ENCODE assay signal across 8 cellular contexts in genomic region chr11:123640677-123641494, GRCh38. TPM values are rescaled to one million over a fixed set of nuclear protein-coding genes. Genes with fewer than 3 reads are reported as not detected.
A peak's percentile ranks its signal among the peaks of the same experiment; 100 is the strongest.
DNase-seq lines count a peak whose midpoint lies in the region; ATAC-seq and TF ChIP-seq lines count a peak whose summit lies in the region.

No MANE protein-coding gene starts in this region.

- H3K4me3 Mint-ChIP-seq in stimulated activated naive CD8-positive, alpha-beta T cell treated with anti-CD3 and anti-CD28 coated beads, Interleukin-15, amount 100 ng/mL, for 72 hours = no peak overlapping the region

- H3K27me3 Mint-ChIP-seq in stimulated activated naive CD8-positive, alpha-beta T cell treated with anti-CD3 and anti-CD28 coated beads, Interleukin-15, amount 100 ng/mL, for 72 hours = peaks cover 37% of the 10 kb centered on the region

- peak; percentile 86 for ATAC-seq in stimulated activated naive CD8-positive, alpha-beta T cell treated with anti-CD3 and anti-CD28 coated beads, Interleukin-15, amount 100 ng/mL, for 72 hours
- ATAC-seq in HG03565 (IDR thresholded peaks at IDR 0.05; ENCODE audit: unreplicated experiment) = no peak

- TF ChIP-seq CTCF in choroid plexus epithelial cell (conservative IDR thresholded peaks at IDR 0.05; ENCODE audit: low read depth, low read length) = peak; percentile 92

- no peak overlapping the region for H3K27ac Mint-ChIP-seq in stimulated activated naive CD8-positive, alpha-beta T cell treated with anti-CD3 and anti-CD28 coated beads, Interleukin-15, amount 100 ng/mL, for 72 hours

- peaks cover 6% of the 10 kb centered on the region for H3K4me1 Mint-ChIP-seq in stimulated activated naive CD8-positive, alpha-beta T cell treated with anti-CD3 and anti-CD28 coated beads, Interleukin-15, amount 100 ng/mL, for 72 hours

- H3K9me3 Mint-ChIP-seq in stimulated activated naive CD8-positive, alpha-beta T cell treated with anti-CD3 and anti-CD28 coated beads, Interleukin-15, amount 100 ng/mL, for 72 hours = no peaks in the 10 kb centered on the region

- no peak overlapping the region for H3K4me3 ChIP-seq in choroid plexus epithelial cell (ENCODE audit: low read depth, low read length)

- peak; percentile 61 for DNase-seq in ELR (ENCODE audit: low read depth)
- peak; percentile 23 for DNase-seq in H4 (ENCODE audit: low spot score)
- peak; percentile 66 for DNase-seq in NAMALWA (ENCODE audit: low spot score)
- peak; percentile 7 for DNase-seq in activated CD4-positive, CD25-positive, alpha-beta regulatory T cell treated with anti-CD3 and anti-CD28 coated beads, Interleukin-2, amount 50 U/mL, for 16 hours (ENCODE audit: low read depth, low spot score)
- DNase-seq in choroid plexus epithelial cell (ENCODE audit: low read depth) = peak; percentile 58
- DNase-seq in medulla oblongata (ENCODE audit: extremely low spot score) = peak; percentile 38
- peak; percentile 57 to 61 for DNase-seq in stimulated activated naive CD8-positive, alpha-beta T cell treated with anti-CD3 and anti-CD28 coated beads, Interleukin-15, amount 100 ng/mL, for 72 hours

RNA-seq across cellular contexts. Expression of gene SCN3B, which starts 13.5 kb away (rescaled TPM):
- 0.39 TPM in 1 of 2 replicates, not detected in the other for total RNA-seq in H4 (2014; rRNA removed; shearing (Covaris generic))

Comparison
In these comparisons a context has a peak if more than half of its experiments do, and no peak if none do; other contexts are left out.
1. DNase-seq: peak in every context shown above with its lines; median percentile 66 in NAMALWA; 61 in ELR; 59 in stimulated activated naive CD8-positive, alpha-beta T cell treated with anti-CD3 and anti-CD28 coated beads, Interleukin-15, amount 100 ng/mL, for 72 hours; 58 in choroid plexus epithelial cell; 38 in medulla oblongata; 23 in H4; 7 in activated CD4-positive, CD25-positive, alpha-beta regulatory T cell treated with anti-CD3 and anti-CD28 coated beads, Interleukin-2, amount 50 U/mL, for 16 hours.